In genomic region chr17:17792551-17793377, GRCh38 we compare ENCODE assay signal across 9 cellular contexts. TPM values are rescaled to one million over a fixed set of nuclear protein-coding genes. Genes with fewer than 3 reads are reported as not detected.
DNase-seq lines count a peak whose midpoint lies in the region; ATAC-seq and TF ChIP-seq lines count a peak whose summit lies in the region.
"Had no signal": no experiment of that assay in that cellular context is flagged by ENCODE, and none has a peak within 500 bp of the region (broad histone marks: within the 10 kb centered on the region; RNA-seq: fewer than 3 reads in every experiment).

No MANE protein-coding gene starts in this region.

- H3K27ac Mint-ChIP-seq in memory B cell (no peak overlapping the region), chondrocyte (ENCODE audit: unreplicated experiment) (no peak overlapping the region)

- H3K27me3 ChIP-seq in brain microvascular endothelial cell (replicated peaks) = no peaks in the 10 kb centered on the region
- H3K27me3 ChIP-seq: gastrocnemius medialis had no signal

- H3K36me3 Mint-ChIP-seq in memory B cell (peaks cover 10% of the 10 kb centered on the region), chondrocyte (ENCODE audit: low read depth) (peaks cover 10% of the 10 kb centered on the region)

- H3K27me3 Mint-ChIP-seq in memory B cell = no peaks in the 10 kb centered on the region
- H3K27me3 Mint-ChIP-seq in chondrocyte (ENCODE audit: low read depth) = no peaks in the 10 kb centered on the region

- in situ Hi-C loops in brain microvascular endothelial cell (cut with HindIII; ENCODE audit: low pct_ligation_motif_present, low sequenced_read_pairs) = no loop called here

- peak; percentile 61 for ATAC-seq in GM19395 (IDR thresholded peaks at IDR 0.05; ENCODE audit: unreplicated experiment)
- peak; percentile 73 for ATAC-seq in memory B cell (ENCODE audit: low read depth)
- no peak for ATAC-seq in HG02610 (IDR thresholded peaks at IDR 0.05; ENCODE audit: unreplicated experiment)
- no peak for ATAC-seq in GM19035 (IDR thresholded peaks at IDR 0.05; ENCODE audit: unreplicated experiment)

- TF ChIP-seq CTCF in brain microvascular endothelial cell (IDR thresholded peaks at IDR 0.05; ENCODE audit: low read depth, low read length, missing control alignments) (no peak), chondrocyte (IDR thresholded peaks at IDR 0.05) (no peak)

- peak in 3 of 5 donors; percentile 33 to 86 (median 38) for DNase-seq in T-helper 1 cell
- peak; percentile 53 for DNase-seq in brain microvascular endothelial cell
- no peak for DNase-seq in memory B cell (ENCODE audit: low spot score in 2 of 2)
- DNase-seq in substantia nigra (lab: John Stamatoyannopoulos, UW) = peak in 27 of 49 donors; percentile 23 to 76 (median 42)
- no peak for DNase-seq in chondrocyte (ENCODE audit: low spot score)
- DNase-seq: gastrocnemius medialis had no signal

- H3K4me1 Mint-ChIP-seq in memory B cell = peaks cover 13% of the 10 kb centered on the region
- peaks cover 10% of the 10 kb centered on the region for H3K4me1 Mint-ChIP-seq in chondrocyte (ENCODE audit: low read depth)

- peak overlapping the region; percentile 69 for H3K4me3 Mint-ChIP-seq in memory B cell
- H3K4me3 Mint-ChIP-seq in chondrocyte (ENCODE audit: unreplicated experiment) = no peak overlapping the region

- H3K4me3 ChIP-seq in brain microvascular endothelial cell (ENCODE audit: low read depth, low read length) = no peak overlapping the region

- peaks cover 36% of the 10 kb centered on the region for H3K36me3 ChIP-seq in brain microvascular endothelial cell (replicated peaks)
- H3K36me3 ChIP-seq: gastrocnemius medialis had no signal

- no peak overlapping the region for H3K27ac ChIP-seq in brain microvascular endothelial cell
- peak overlapping the region; percentile 38 for H3K27ac ChIP-seq in substantia nigra (ENCODE audit: low read depth, low read length, poor library complexity, severe bottlenecking)
- H3K27ac ChIP-seq: gastrocnemius medialis had no signal

- H3K9me3 Mint-ChIP-seq in memory B cell = no peaks in the 10 kb centered on the region
- H3K9me3 Mint-ChIP-seq in chondrocyte (ENCODE audit: low read depth) = no peaks in the 10 kb centered on the region

RNA-seq across cellular contexts. Expression of gene SREBF1, which starts 44.0 kb away (rescaled TPM):
- total RNA-seq in chondrocyte = 22.8 to 26.7 TPM (median 23.4 TPM) in 3 replicates

Comparison
In these comparisons a context has a peak if more than half of its experiments do, and no peak if none do; other contexts are left out.
1. ATAC-seq: peak in GM19395 (single experiment) and memory B cell (single experiment); none in HG02610 (single experiment) and GM19035 (single experiment).
2. DNase-seq: peak in T-helper 1 cell (3 of 5), brain microvascular endothelial cell (single experiment) and substantia nigra (27 of 49); none in memory B cell (0 of 2) and chondrocyte (single experiment).